ENCODE assay signal across 11 cellular contexts in the genomic region with DNA sequence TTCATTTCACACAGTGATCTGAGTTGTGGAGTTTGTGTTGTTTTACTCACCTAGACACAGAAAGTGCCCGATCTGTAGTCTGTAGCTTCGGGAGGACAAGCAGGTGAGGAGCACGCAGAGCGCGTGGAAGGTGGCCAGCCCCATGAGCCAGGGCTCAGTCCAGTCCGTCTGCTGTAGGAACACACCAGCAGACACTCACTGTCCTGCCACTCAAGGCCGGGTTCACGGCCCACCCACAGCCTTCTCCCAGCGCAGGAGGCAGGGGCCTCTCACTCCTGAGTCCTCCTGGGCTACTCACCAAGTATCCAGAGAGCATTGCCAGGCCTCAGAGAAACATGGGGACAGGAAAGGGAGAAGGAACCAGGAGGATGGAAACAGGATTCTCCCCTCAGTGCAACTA. TPM values are rescaled to one million over a fixed set of nuclear protein-coding genes. Genes with fewer than 3 reads are reported as not detected.
DNase-seq lines count a peak whose midpoint lies in the region; ATAC-seq, FAIRE-seq and TF ChIP-seq lines count a peak whose summit lies in the region.
"Had no signal": no experiment of that assay in that cellular context is flagged by ENCODE, and none has a peak within 500 bp of the region (broad histone marks: within the 10 kb centered on the region; RNA-seq: fewer than 3 reads in every experiment).

No MANE protein-coding gene starts in this region.

- peaks cover 25% of the 10 kb centered on the region for H3K4me1 ChIP-seq in HepG2 (ENCODE audit: insufficient read depth, low read length)
- H3K4me1 ChIP-seq in right lobe of liver, result peaks cover 0 to 13% (median 0%) of the 10 kb centered on the region in 4 donors
- peaks cover 37% of the 10 kb centered on the region for H3K4me1 ChIP-seq in vagina

- CTCF ChIA-PET in HepG2 (lab: Yijun Ruan, JAX; ENCODE audit: low intra/inter-chr PET ratio, low total read pairs), result no interaction called here
- CTCF ChIA-PET in activated CD4-positive, alpha-beta memory T cell treated with anti-CD3 and anti-CD28 coated beads, Interleukin-2, amount 10 ng/mL, durations not matched to agents 7 days and 5 days (lab: Charles Lee), result interaction anchor here (0.9 kb wide), 1 partner anchor 13 kb away, joined by 4 read pairs; no protein-coding TSS in a partner anchor

- peak overlapping the region; percentile 90 for H3K4me3 Mint-ChIP-seq in activated CD4-positive, alpha-beta memory T cell treated with anti-CD3 and anti-CD28 coated beads, Interleukin-2, amount 10 ng/mL, durations not matched to agents 7 days and 5 days
- peak overlapping the region; percentile 17 to 92 (median 87) for H3K4me3 Mint-ChIP-seq in immature natural killer cell

- 94% methylated on average over 9 of the region's 9 CpGs for WGBS in HepG2 (ENCODE audit: low lambda C conversion rate)
- no CpG with 5 or more reads among the region's 9 CpGs for WGBS in right lobe of liver (ENCODE audit: insufficient coverage, low coverage, low lambda C conversion rate, missing lambda C conversion rate)

- H3K4me2 ChIP-seq in HepG2 (ENCODE audit: low read depth, low read length), result peak overlapping the region; percentile 89

- BruUV-seq in HepG2 (replicated peaks; lab: Mats Ljungman, UMichigan), result no TSS peak

- H3K4me3 ChIP-seq in HepG2 (replicated peaks in 1 of 3; ENCODE audit: insufficient read depth in 1 of 3, low read depth in 2 of 3, low read length in 3 of 3), result peak overlapping the region; percentile 70 to 91 (median 90); a peak in 4 of 6 replicates
- no peak overlapping the region for H3K4me3 ChIP-seq in right lobe of liver
- H3K4me3 ChIP-seq in vagina, result peak overlapping the region in 1 of 2 donors; percentile 68

- POLR2A ChIA-PET in HepG2 (lab: Yijun Ruan, JAX), result no interaction called here
- POLR2A ChIA-PET in activated CD4-positive, alpha-beta memory T cell treated with anti-CD3 and anti-CD28 coated beads, Interleukin-2, amount 10 ng/mL, durations not matched to agents 7 days and 5 days (lab: Charles Lee), result no interaction called here

- TF ChIP-seq EP300 in HepG2 (IDR thresholded peaks at IDR 0.05; ENCODE audit: low read depth in 2 of 2, low read length in 2 of 2) (no peak), HepG2 (CRISPR knock-in tag; IDR thresholded peaks at IDR 0.05; ENCODE audit: borderline replicate concordance) (no peak)

- intact Hi-C loops in HepG2 (cut with micrococcal nuclease; ENCODE audit: unreplicated experiment) (no loop called here), right lobe of liver (cut with DNase I) (no loop called here), vagina (cut with DNase I) (no loop called here)

- H3K9me3 Mint-ChIP-seq in activated CD4-positive, alpha-beta memory T cell treated with anti-CD3 and anti-CD28 coated beads, Interleukin-2, amount 10 ng/mL, durations not matched to agents 7 days and 5 days, result no peaks in the 10 kb centered on the region
- no peaks in the 10 kb centered on the region for H3K9me3 Mint-ChIP-seq in immature natural killer cell

- peaks cover 46% of the 10 kb centered on the region for H3K4me1 Mint-ChIP-seq in activated CD4-positive, alpha-beta memory T cell treated with anti-CD3 and anti-CD28 coated beads, Interleukin-2, amount 10 ng/mL, durations not matched to agents 7 days and 5 days
- peaks cover 39 to 50% of the 10 kb centered on the region in 2 donors for H3K4me1 Mint-ChIP-seq in immature natural killer cell

- H3K36me3 Mint-ChIP-seq in activated CD4-positive, alpha-beta memory T cell treated with anti-CD3 and anti-CD28 coated beads, Interleukin-2, amount 10 ng/mL, durations not matched to agents 7 days and 5 days (ENCODE audit: low read depth), result peaks cover 27% of the 10 kb centered on the region
- peaks cover under 1 to 9% (median 6%) of the 10 kb centered on the region in 3 donors for H3K36me3 Mint-ChIP-seq in immature natural killer cell

- no peak for FAIRE-seq in HepG2 (lab: Jason Lieb, UNC)
- FAIRE-seq: TTC549 had no signal

- H4K20me1 ChIP-seq in HepG2 (ENCODE audit: insufficient read depth, low read length), result no peaks in the 10 kb centered on the region; the same call in 1 of the 2 replicates

- no peak overlapping the region for H3K27ac Mint-ChIP-seq in activated CD4-positive, alpha-beta memory T cell treated with anti-CD3 and anti-CD28 coated beads, Interleukin-2, amount 10 ng/mL, durations not matched to agents 7 days and 5 days
- H3K27ac Mint-ChIP-seq in immature natural killer cell, result no peak overlapping the region

- H3K79me2 ChIP-seq in HepG2 (ENCODE audit: insufficient read depth, low read length), result peaks cover 34% of the 10 kb centered on the region

- H3K27me3 Mint-ChIP-seq in activated CD4-positive, alpha-beta memory T cell treated with anti-CD3 and anti-CD28 coated beads, Interleukin-2, amount 10 ng/mL, durations not matched to agents 7 days and 5 days, result no peaks in the 10 kb centered on the region
- H3K27me3 Mint-ChIP-seq in immature natural killer cell (ENCODE audit: low read depth in 3 of 3), result peaks cover 9 to 15% (median 15%) of the 10 kb centered on the region in 3 donors

- H3K27me3 ChIP-seq in HepG2 (ENCODE audit: control insufficient read depth in 1 of 2, insufficient read depth in 2 of 2, low read length in 2 of 2) (no peaks in the 10 kb centered on the region; a peak in 1 of 5 replicates), right lobe of liver (no peaks in the 10 kb centered on the region), vagina (no peaks in the 10 kb centered on the region)

- TF ChIP-seq CTCF in HepG2 (CRISPR knock-in tag; IDR thresholded peaks at IDR 0.05) (no peak), right lobe of liver (IDR thresholded peaks at IDR 0.05) (no peak), vagina (IDR thresholded peaks at IDR 0.05) (no peak)

- DNase-seq in HepG2 (ENCODE audit: low spot score), result no peak
- DNase-seq in right lobe of liver, result no peak
- DNase-seq in activated CD4-positive, alpha-beta memory T cell treated with anti-CD3 and anti-CD28 coated beads, Interleukin-2, amount 10 ng/mL, durations not matched to agents 7 days and 5 days, result no peak
- no peak for DNase-seq in immature natural killer cell
- peak in 1 of 2 donors; percentile 89 for DNase-seq in vagina (ENCODE audit: extremely low spot score in 2 of 2)
- no peak for DNase-seq in dermis blood vessel endothelial cell
- no peak for DNase-seq in cerebellar nuclear complex (lab: John Stamatoyannopoulos, UW)
- DNase-seq: DMS153, NCI-H1694 treated with DMSO at 0.1 percent for 48 hours had no signal

- H3K9me3 ChIP-seq in HepG2 (ENCODE audit: low read length), result no peaks in the 10 kb centered on the region
- no peaks in the 10 kb centered on the region for H3K9me3 ChIP-seq in right lobe of liver
- no peaks in the 10 kb centered on the region for H3K9me3 ChIP-seq in vagina

- H3K9ac ChIP-seq in HepG2 (ENCODE audit: insufficient read depth, low read depth, low read length), result peak overlapping the region; percentile 67

- no peak for TF ChIP-seq RAD21 in HepG2 (CRISPR knock-in tag; IDR thresholded peaks at IDR 0.05)

- in situ Hi-C loops in HepG2 (cut with HindIII; ENCODE audit: extremely low pct_ligation_motif_present, low pct_unique_long_range_greater_than_20kb), result no loop called here

- H3K27ac ChIP-seq in HepG2 (ENCODE audit: extremely low read length, insufficient read depth, low read length), result peak overlapping the region; percentile 56
- no peak overlapping the region for H3K27ac ChIP-seq in right lobe of liver
- peak overlapping the region; percentile 94 for H3K27ac ChIP-seq in vagina

- peaks cover 13 to 40% of the 10 kb centered on the region in 2 experiments for H3K36me3 ChIP-seq in HepG2 (replicated peaks in 1 of 2; ENCODE audit: control insufficient read depth in 1 of 2, insufficient read depth in 2 of 2, low read length in 2 of 2)
- H3K36me3 ChIP-seq in right lobe of liver, result peaks cover 0 to 6% (median 2%) of the 10 kb centered on the region in 4 donors
- peaks cover 0 to 12% of the 10 kb centered on the region in 2 donors for H3K36me3 ChIP-seq in vagina

- no peak for TF ChIP-seq POLR2A in HepG2 (IDR thresholded peaks at IDR 0.05; ENCODE audit: insufficient read depth in 1 of 2, low read depth in 2 of 2, low read length in 2 of 2)
- no peak for TF ChIP-seq POLR2A in right lobe of liver (IDR thresholded peaks at IDR 0.05)
- no peak for TF ChIP-seq POLR2A in vagina (IDR thresholded peaks at IDR 0.05)

- ATAC-seq in HepG2 (no peak), right lobe of liver (no peak), HG03159 (IDR thresholded peaks at IDR 0.05; ENCODE audit: unreplicated experiment) (no peak)

- H2AFZ ChIP-seq in HepG2 (ENCODE audit: low read length), result no peak overlapping the region

TF ChIP-seq in HepG2, 621 proteins besides CTCF, POLR2A, EP300 and RAD21 (continues in another document):
- no peak for TF ChIP-seq MIXL1 (CRISPR knock-in tag; IDR thresholded peaks at IDR 0.05)

RNA-seq across cellular contexts. Expression of a gene that starts 1.7 kb away (rescaled TPM):
- total RNA-seq in HepG2 (2016; rRNA removed; fragmentation: Illumina TruSeq; extraction: Trizol) (39.7 and 45.9 TPM in 2 replicates), right lobe of liver (10 to 100 TPM in 2 of 6 experiments, 1 to 10 TPM in 4; 4.2 to 11.4 (median 7.0) TPM), vagina (21.1 TPM), dermis blood vessel endothelial cell (22.2 and 35.6 TPM in 2 replicates)
- total RNA-seq in HepG2 (2016; cell fraction: cytosol; rRNA removed; fragmentation: Illumina TruSeq; extraction: Trizol; ENCODE audit: low read depth), result 26.8 and 30.8 TPM in 2 replicates
- 36.9 and 47.1 TPM in 2 replicates for total RNA-seq in HepG2 (2016; cell fraction: insoluble cytoplasmic fraction; rRNA removed; fragmentation: Illumina TruSeq; extraction: Trizol)
- total RNA-seq in HepG2 (2016; cell fraction: membrane; rRNA removed; fragmentation: Illumina TruSeq; extraction: Trizol), result 43.7 and 45.0 TPM in 2 replicates
- 27.3 and 30.5 TPM in 2 replicates for total RNA-seq in HepG2 (2016; cell fraction: nucleus; rRNA removed; fragmentation: Illumina TruSeq; extraction: Trizol)
- polyA plus RNA-seq in HepG2 (2011; rRNA removed) (32.1 and 49.4 TPM in 2 replicates), immature natural killer cell (10 to 100 TPM; 22.0 to 38.5 (median 37.1) TPM)
- polyA plus RNA-seq in HepG2 (2011; cell fraction: cytosol; rRNA removed), result 33.5 and 39.5 TPM in 2 replicates
- 29.6 and 38.2 TPM in 2 replicates for polyA plus RNA-seq in HepG2 (2011; cell fraction: nucleus; rRNA removed)
- 36.5 and 48.1 TPM in 2 replicates for polyA plus RNA-seq in HepG2 (2012)
- polyA plus RNA-seq in HepG2 (2016; cell fraction: cytosol; fragmentation: Illumina TruSeq; extraction: Trizol; ENCODE audit: low read depth), result 37.2 and 42.5 TPM in 2 replicates
- 36.2 and 38.9 TPM in 2 replicates for polyA plus RNA-seq in HepG2 (2016; cell fraction: insoluble cytoplasmic fraction; fragmentation: Illumina TruSeq; extraction: Trizol; ENCODE audit: low read depth)
- polyA plus RNA-seq in HepG2 (2016; cell fraction: membrane; fragmentation: Illumina TruSeq; extraction: Trizol; ENCODE audit: low read depth), result 38.3 and 46.2 TPM in 2 replicates
- polyA plus RNA-seq in HepG2 (2016; cell fraction: nucleus; fragmentation: Illumina TruSeq; extraction: Trizol; ENCODE audit: insufficient read depth, low read depth), result 49.7 and 63.7 TPM in 2 replicates
- 19.9 and 51.6 TPM in 2 replicates for polyA minus RNA-seq in HepG2 (2011; rRNA and poly(A)+ RNA removed; ENCODE audit: low replicate concordance)
- 14.5 and 14.9 TPM in 2 replicates for polyA minus RNA-seq in HepG2 (2011; cell fraction: cytosol; rRNA and poly(A)+ RNA removed)
- 39.4 and 50.0 TPM in 2 replicates for polyA minus RNA-seq in HepG2 (2011; cell fraction: nucleus; rRNA and poly(A)+ RNA removed)
- 10 to 100 TPM; 26.3 to 28.3 TPM for total RNA-seq in activated CD4-positive, alpha-beta memory T cell treated with anti-CD3 and anti-CD28 coated beads, Interleukin-2, amount 10 ng/mL, durations not matched to agents 7 days and 5 days

Comparison
In these comparisons a context has a peak if more than half of its experiments do, and no peak if none do; other contexts are left out.
1. H3K27ac ChIP-seq: peak in HepG2 (single experiment) and vagina (single experiment); none in right lobe of liver (0 of 3).
2. H3K4me3 ChIP-seq: peak in HepG2 (3 of 3); none in right lobe of liver (0 of 3).